8 cellular contexts compared by ENCODE assay signal in genomic region chr22:23128269-23129108, GRCh38. TPM values are rescaled to one million over a fixed set of nuclear protein-coding genes. Genes with fewer than 3 reads are reported as not detected.
A peak's percentile ranks its signal among the peaks of the same experiment; 100 is the strongest.
DNase-seq lines count a peak whose midpoint lies in the region; ATAC-seq, FAIRE-seq and TF ChIP-seq lines count a peak whose summit lies in the region.

No MANE protein-coding gene starts in this region.

- H3K27ac ChIP-seq in A549, result no peak overlapping the region

- H3K4me3 ChIP-seq in A549 (no peak overlapping the region), endocrine pancreas (ENCODE audit: control insufficient read depth, insufficient read depth, low read length) (no peak overlapping the region)

- H3K9ac ChIP-seq in endocrine pancreas (ENCODE audit: control insufficient read depth, insufficient read depth, low read length), result peak overlapping the region; percentile 16

- no peak for TF ChIP-seq POLR2A in A549 (IDR thresholded peaks at IDR 0.05; ENCODE audit: low read length)

- no peak overlapping the region for H3K4me2 ChIP-seq in A549

- TF ChIP-seq RAD21 in A549 (conservative IDR thresholded peaks at IDR 0.05 in 1 of 2, IDR thresholded peaks at IDR 0.05 in 1 of 2), result peak; percentile 83 to 90

- FAIRE-seq in A549 (lab: Jason Lieb, UNC), result no peak

- H3K4me1 ChIP-seq in A549 (no peaks in the 10 kb centered on the region), endocrine pancreas (ENCODE audit: control insufficient read depth, insufficient read depth, low read length) (no peaks in the 10 kb centered on the region)

- TF ChIP-seq EP300 in A549 (IDR thresholded peaks at IDR 0.05), result no peak

- DNase-seq in A549 (ENCODE audit: low read depth in 1 of 2, low spot score in 1 of 2) (peak; percentile 58), GM13977 (ENCODE audit: low spot score) (peak; percentile 84), NCI-H748 treated with DMSO at 0.1 percent for 48 hours (lab: John Stamatoyannopoulos, UW) (peak; percentile 2), middle frontal gyrus (ENCODE audit: extremely low spot score, low spot score) (peak; percentile 83)
- peak; percentile 52 to 57 for DNase-seq in activated CD8-positive, alpha-beta memory T cell treated with anti-CD3 and anti-CD28 coated beads for 4 hours (ENCODE audit: low read depth in 2 of 2)
- DNase-seq in stimulated activated CD8-positive, alpha-beta memory T cell treated with anti-CD3 and anti-CD28 coated beads, Interleukin-2, amount 100 ng/mL, for 48 hours (ENCODE audit: low read depth in 2 of 2), result peak; percentile 59 to 61

- in situ Hi-C loops in GM13977 (cut with MboI; ENCODE audit: low pct_unique_long_range_greater_than_20kb, low sequenced_read_pairs, unreplicated experiment), result loop anchor here (10.0 to 25.0 kb wide), 3 partner anchors 724 to 916 kb away; no protein-coding TSS in a partner anchor

- ATAC-seq in A549, result peak; percentile 75 to 93; a peak in 5 of 6 replicates
- no peak for ATAC-seq in GM19023 (IDR thresholded peaks at IDR 0.05; ENCODE audit: unreplicated experiment)

- CTCF ChIA-PET in A549 (lab: Yijun Ruan, JAX), result interaction anchor here (0.5 to 8.7 kb wide), 28 partner anchors 9 to 708 kb away, joined by 3 to 314 read pairs (median 4); partner anchors contain the start of gene RSPH14

- peak; percentile 79 for TF ChIP-seq CTCF in A549 (IDR thresholded peaks at IDR 0.05)
- peak; percentile 79 for TF ChIP-seq CTCF in GM13977 (IDR thresholded peaks at IDR 0.05; ENCODE audit: extremely low read depth, insufficient read depth, missing control alignments)

- peaks cover 2% of the 10 kb centered on the region for H3K36me3 ChIP-seq in endocrine pancreas (ENCODE audit: control insufficient read depth, insufficient read depth, low read length)

- POLR2A ChIA-PET in A549 (lab: Yijun Ruan, JAX), result no interaction called here

- WGBS in A549 (ENCODE audit: missing lambda C conversion rate), result 38% methylated on average over 13 of the region's 14 CpGs

- H3K9me3 ChIP-seq in A549 (no peaks in the 10 kb centered on the region), endocrine pancreas (ENCODE audit: control insufficient read depth, low read length) (no peaks in the 10 kb centered on the region)

- H3K27me3 ChIP-seq in endocrine pancreas (ENCODE audit: control insufficient read depth, insufficient read depth, low read length), result no peaks in the 10 kb centered on the region

TF ChIP-seq in A549, 52 proteins besides CTCF, POLR2A, EP300 and RAD21:
- no peak for TF ChIP-seq NFE2L2 (conservative IDR thresholded peaks at IDR 0.05; ENCODE audit: low read length)
- peak; percentile 86 for TF ChIP-seq SMC3 (IDR thresholded peaks at IDR 0.05)

RNA-seq across cellular contexts. Expression of gene RSPH14, which starts 13.3 kb away (rescaled TPM):
- polyA plus RNA-seq in A549 (2011; rRNA removed), result 2.5 and 2.7 TPM in 2 replicates
- 1.8 and 2.5 TPM in 2 replicates for polyA plus RNA-seq in A549 (2012; cell fraction: cytosol; rRNA removed)
- 1.4 and 1.9 TPM in 2 replicates for polyA plus RNA-seq in A549 (2012; cell fraction: nucleus; rRNA removed)
- 1.4 to 1.5 TPM (median 1.4 TPM) in 3 replicates for polyA plus RNA-seq in A549 (2017; fragmentation: RNase III; extraction: RNeasy Plus Mini Kit Qiagen cat#74134 plus additional on column Dnase treatment)
- polyA minus RNA-seq in A549 (2011; rRNA and poly(A)+ RNA removed), result 3.8 and 4.1 TPM in 2 replicates

RNA-seq across cellular contexts. Expression of gene RAB36, which starts 16.8 kb away (rescaled TPM):
- polyA plus RNA-seq in A549 (2011; rRNA removed), result 2.5 and 3.1 TPM in 2 replicates
- polyA plus RNA-seq in A549 (2012; cell fraction: cytosol; rRNA removed), result 4.9 and 6.9 TPM in 2 replicates
- polyA plus RNA-seq in A549 (2012; cell fraction: nucleus; rRNA removed), result 9.5 and 10.1 TPM in 2 replicates
- polyA plus RNA-seq in A549 (2017; fragmentation: RNase III; extraction: RNeasy Plus Mini Kit Qiagen cat#74134 plus additional on column Dnase treatment), result 4.0 to 4.7 TPM (median 4.5 TPM) in 3 replicates
- 3.9 and 4.0 TPM in 2 replicates for polyA minus RNA-seq in A549 (2011; rRNA and poly(A)+ RNA removed)

RNA-seq across cellular contexts. Expression of gene BCR, which starts 51.8 kb away (rescaled TPM):
- polyA plus RNA-seq in A549 (2011; rRNA removed) (12.7 and 14.7 TPM in 2 replicates), A549 (2017; fragmentation: RNase III; extraction: RNeasy Plus Mini Kit Qiagen cat#74134 plus additional on column Dnase treatment) (13.9 to 16.4 TPM (median 16.1 TPM) in 3 replicates)
- 18.9 and 25.9 TPM in 2 replicates for polyA plus RNA-seq in A549 (2012; cell fraction: cytosol; rRNA removed)
- 32.4 and 39.8 TPM in 2 replicates for polyA plus RNA-seq in A549 (2012; cell fraction: nucleus; rRNA removed)
- 33.0 and 63.3 TPM in 2 replicates for polyA minus RNA-seq in A549 (2011; rRNA and poly(A)+ RNA removed)

RNA-seq across cellular contexts. Expression of gene GNAZ, which starts 58.2 kb away (rescaled TPM):
- polyA plus RNA-seq in A549 (2011; rRNA removed), result 1.9 and 2.0 TPM in 2 replicates
- 2.9 and 3.6 TPM in 2 replicates for polyA plus RNA-seq in A549 (2012; cell fraction: cytosol; rRNA removed)
- 4.2 and 4.5 TPM in 2 replicates for polyA plus RNA-seq in A549 (2012; cell fraction: nucleus; rRNA removed)
- 1.9 to 2.5 TPM (median 2.1 TPM) in 3 replicates for polyA plus RNA-seq in A549 (2017; fragmentation: RNase III; extraction: RNeasy Plus Mini Kit Qiagen cat#74134 plus additional on column Dnase treatment)
- 2.9 and 3.5 TPM in 2 replicates for polyA minus RNA-seq in A549 (2011; rRNA and poly(A)+ RNA removed)

Comparison
In these comparisons a context has a peak if more than half of its experiments do, and no peak if none do; other contexts are left out.
1. DNase-seq: peak in every context shown above with its lines; median percentile 84 in GM13977; 83 in middle frontal gyrus; 60 in stimulated activated CD8-positive, alpha-beta memory T cell treated with anti-CD3 and anti-CD28 coated beads, Interleukin-2, amount 100 ng/mL, for 48 hours; 58 in A549; 54 in activated CD8-positive, alpha-beta memory T cell treated with anti-CD3 and anti-CD28 coated beads for 4 hours; 2 in NCI-H748 treated with DMSO at 0.1 percent for 48 hours.